Comparison of ENCODE assay signal across 19 cellular contexts in the genomic region with DNA sequence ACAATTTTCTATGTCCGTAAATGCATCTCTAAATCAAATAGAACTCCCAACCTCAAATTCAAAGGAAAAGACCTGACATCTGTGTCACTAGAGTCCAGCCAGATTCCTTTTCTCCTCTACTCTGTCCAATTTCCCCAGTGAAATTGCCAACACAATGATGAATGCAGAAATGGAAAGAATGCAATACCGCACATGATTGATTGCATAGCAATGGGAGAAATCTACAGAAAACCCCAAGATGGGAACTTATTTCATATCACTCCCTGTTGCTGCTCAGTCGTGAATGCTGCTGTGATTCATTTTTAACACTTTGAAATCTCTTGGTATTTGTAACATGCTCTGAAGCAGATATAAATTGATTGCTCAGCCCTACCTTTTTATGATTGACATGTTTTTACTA.
DNase-seq lines count a peak whose midpoint lies in the region; ATAC-seq, FAIRE-seq and TF ChIP-seq lines count a peak whose summit lies in the region.
"Had no signal": no experiment of that assay in that cellular context is flagged by ENCODE, and none has a peak within 500 bp of the region (broad histone marks: within the 10 kb centered on the region; RNA-seq: fewer than 3 reads in every experiment).

No MANE protein-coding gene starts in this region.

- intact Hi-C loops in HepG2 (cut with micrococcal nuclease; ENCODE audit: unreplicated experiment): no loop called here

- H3K36me3 ChIP-seq in brain microvascular endothelial cell (replicated peaks): no peaks in the 10 kb centered on the region
- H3K36me3 ChIP-seq in HepG2 (replicated peaks in 1 of 2; ENCODE audit: control insufficient read depth in 1 of 2, insufficient read depth in 2 of 2, low read length in 2 of 2): no peaks in the 10 kb centered on the region
- H3K36me3 ChIP-seq: BLaER1, MG63 had no signal

- in situ Hi-C loops in brain microvascular endothelial cell (cut with HindIII; ENCODE audit: low pct_ligation_motif_present, low sequenced_read_pairs): no loop called here
- in situ Hi-C loops in HepG2 (cut with HindIII; ENCODE audit: extremely low pct_ligation_motif_present, low pct_unique_long_range_greater_than_20kb): no loop called here

- WGBS in HepG2 (ENCODE audit: low lambda C conversion rate): 2% methylated on average over 3 of the region's 3 CpGs

- H3K79me2 ChIP-seq in HepG2 (ENCODE audit: insufficient read depth, low read length): no peaks in the 10 kb centered on the region

- POLR2A ChIA-PET in HepG2 (lab: Yijun Ruan, JAX): no interaction called here

- TF ChIP-seq EP300 in HepG2 (IDR thresholded peaks at IDR 0.05; ENCODE audit: low read depth in 2 of 2, low read length in 2 of 2) (no peak), HepG2 (CRISPR knock-in tag; IDR thresholded peaks at IDR 0.05; ENCODE audit: borderline replicate concordance) (no peak)

- H3K4me1 ChIP-seq in HepG2 (ENCODE audit: insufficient read depth, low read length): no peaks in the 10 kb centered on the region
- H3K4me1 ChIP-seq: BLaER1 had no signal

- ATAC-seq in stimulated activated naive CD8-positive, alpha-beta T cell treated with anti-CD3 and anti-CD28 coated beads, Interleukin-15, Interleukin-2, amounts not matched to agents 100 U/mL and 50 U/mL, for 24 hours: no peak
- no peak for ATAC-seq in HepG2
- ATAC-seq: CD8-positive, alpha-beta T cell; GM12878 had no signal

- H3K9me3 ChIP-seq in HepG2 (ENCODE audit: low read length): peaks cover 34% of the 10 kb centered on the region; the same call in 1 of the 2 replicates
- H3K9me3 ChIP-seq: BLaER1, MG63 had no signal

- DNase-seq in GM03348 (ENCODE audit: low spot score) (peak; percentile 46), NCI-H226 (peak; percentile 64), brain microvascular endothelial cell (peak; percentile 5), erythroblast (lab: John Stamatoyannopoulos, UW) (no peak), HepG2 (ENCODE audit: low spot score) (no peak), NCI-H2227 treated with DMSO at 0.1 percent for 48 hours (lab: John Stamatoyannopoulos, UW) (no peak)
- DNase-seq in stimulated activated naive CD8-positive, alpha-beta T cell treated with anti-CD3 and anti-CD28 coated beads, Interleukin-15, Interleukin-2, amounts not matched to agents 100 U/mL and 50 U/mL, for 24 hours: no peak
- DNase-seq: CD8-positive, alpha-beta T cell; DMS79; H9; MG63; NCI-H1092; NCI-H146; NCI-H2081 treated with DMSO at 0.1 percent for 48 hours; NCI-H524 treated with DMSO at 0.1 percent for 48 hours had no signal

- H2AFZ ChIP-seq in HepG2 (ENCODE audit: low read length): no peak overlapping the region

- H3K4me3 ChIP-seq in brain microvascular endothelial cell (ENCODE audit: low read depth, low read length): no peak overlapping the region
- no peak overlapping the region for H3K4me3 ChIP-seq in HepG2 (replicated peaks in 1 of 3; ENCODE audit: insufficient read depth in 1 of 3, low read depth in 2 of 3, low read length in 3 of 3)
- H3K4me3 ChIP-seq: BLaER1, GM12878, MG63 had no signal

- TF ChIP-seq CTCF in brain microvascular endothelial cell (IDR thresholded peaks at IDR 0.05; ENCODE audit: low read depth, low read length, missing control alignments) (no peak), HepG2 (CRISPR knock-in tag; IDR thresholded peaks at IDR 0.05) (no peak)

- no peak for TF ChIP-seq RAD21 in HepG2 (CRISPR knock-in tag; IDR thresholded peaks at IDR 0.05)

- H4K20me1 ChIP-seq in HepG2 (ENCODE audit: insufficient read depth, low read length): no peaks in the 10 kb centered on the region
- H4K20me1 ChIP-seq: BLaER1 had no signal

- no peak for FAIRE-seq in HepG2 (lab: Jason Lieb, UNC)
- FAIRE-seq: G401.6, GM12878 had no signal

- no peak overlapping the region for H3K4me2 ChIP-seq in HepG2 (ENCODE audit: low read depth, low read length)
- H3K4me2 ChIP-seq: BLaER1, KMS-11 had no signal

- TF ChIP-seq POLR2A in erythroblast (IDR thresholded peaks at IDR 0.05; ENCODE audit: low read length): no peak
- TF ChIP-seq POLR2A in HepG2 (IDR thresholded peaks at IDR 0.05; ENCODE audit: insufficient read depth in 1 of 2, low read depth in 2 of 2, low read length in 2 of 2): no peak

- no peak overlapping the region for H3K9ac ChIP-seq in HepG2 (ENCODE audit: insufficient read depth, low read depth, low read length)
- H3K9ac ChIP-seq: BLaER1, KMS-11 had no signal

- BruUV-seq in HepG2 (replicated peaks; lab: Mats Ljungman, UMichigan): no TSS peak

- no peak overlapping the region for H3K27ac ChIP-seq in brain microvascular endothelial cell
- H3K27ac ChIP-seq in HepG2 (ENCODE audit: extremely low read length, insufficient read depth, low read length): no peak overlapping the region
- H3K27ac ChIP-seq: BLaER1, KMS-11 had no signal

- H3K27me3 ChIP-seq in brain microvascular endothelial cell (replicated peaks) (no peaks in the 10 kb centered on the region), HepG2 (ENCODE audit: control insufficient read depth in 1 of 2, insufficient read depth in 2 of 2, low read length in 2 of 2) (no peaks in the 10 kb centered on the region)
- H3K27me3 ChIP-seq: BLaER1, MG63 had no signal

- CTCF ChIA-PET in HepG2 (lab: Yijun Ruan, JAX; ENCODE audit: low intra/inter-chr PET ratio, low total read pairs): no interaction called here

TF ChIP-seq in HepG2, 621 proteins besides CTCF, POLR2A, EP300 and RAD21:
- TF ChIP-seq REPIN1 (CRISPR knock-in tag; IDR thresholded peaks at IDR 0.05; ENCODE audit: borderline replicate concordance, low read depth) (no peak), MZF1 (CRISPR knock-in tag; IDR thresholded peaks at IDR 0.05; ENCODE audit: borderline replicate concordance) (no peak), REXO4 (CRISPR knock-in tag; IDR thresholded peaks at IDR 0.05; ENCODE audit: borderline replicate concordance) (no peak), MYNN (CRISPR knock-in tag; IDR thresholded peaks at IDR 0.05; ENCODE audit: low read depth) (no peak), IKZF4 (CRISPR knock-in tag; IDR thresholded peaks at IDR 0.05; ENCODE audit: borderline replicate concordance, low read depth, not compliant biosample characterization) (no peak), ZNF143 (CRISPR knock-in tag; IDR thresholded peaks at IDR 0.05) (no peak)
- TF ChIP-seq, protein P1, sequence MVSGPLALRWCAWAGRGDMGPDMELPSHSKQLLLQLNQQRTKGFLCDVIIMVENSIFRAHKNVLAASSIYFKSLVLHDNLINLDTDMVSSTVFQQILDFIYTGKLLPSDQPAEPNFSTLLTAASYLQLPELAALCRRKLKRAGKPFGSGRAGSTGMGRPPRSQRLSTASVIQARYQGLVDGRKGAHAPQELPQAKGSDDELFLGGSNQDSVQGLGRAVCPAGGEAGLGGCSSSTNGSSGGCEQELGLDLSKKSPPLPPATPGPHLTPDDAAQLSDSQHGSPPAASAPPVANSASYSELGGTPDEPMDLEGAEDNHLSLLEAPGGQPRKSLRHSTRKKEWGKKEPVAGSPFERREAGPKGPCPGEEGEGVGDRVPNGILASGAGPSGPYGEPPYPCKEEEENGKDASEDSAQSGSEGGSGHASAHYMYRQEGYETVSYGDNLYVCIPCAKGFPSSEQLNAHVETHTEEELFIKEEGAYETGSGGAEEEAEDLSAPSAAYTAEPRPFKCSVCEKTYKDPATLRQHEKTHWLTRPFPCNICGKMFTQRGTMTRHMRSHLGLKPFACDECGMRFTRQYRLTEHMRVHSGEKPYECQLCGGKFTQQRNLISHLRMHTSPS (CRISPR knock-in tag; IDR thresholded peaks at IDR 0.05; ENCODE audit: low read depth): no peak
- TF ChIP-seq, protein P2, sequence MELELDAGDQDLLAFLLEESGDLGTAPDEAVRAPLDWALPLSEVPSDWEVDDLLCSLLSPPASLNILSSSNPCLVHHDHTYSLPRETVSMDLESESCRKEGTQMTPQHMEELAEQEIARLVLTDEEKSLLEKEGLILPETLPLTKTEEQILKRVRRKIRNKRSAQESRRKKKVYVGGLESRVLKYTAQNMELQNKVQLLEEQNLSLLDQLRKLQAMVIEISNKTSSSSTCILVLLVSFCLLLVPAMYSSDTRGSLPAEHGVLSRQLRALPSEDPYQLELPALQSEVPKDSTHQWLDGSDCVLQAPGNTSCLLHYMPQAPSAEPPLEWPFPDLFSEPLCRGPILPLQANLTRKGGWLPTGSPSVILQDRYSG (CRISPR knock-in tag; IDR thresholded peaks at IDR 0.05): no peak
- TF ChIP-seq, protein P3, sequence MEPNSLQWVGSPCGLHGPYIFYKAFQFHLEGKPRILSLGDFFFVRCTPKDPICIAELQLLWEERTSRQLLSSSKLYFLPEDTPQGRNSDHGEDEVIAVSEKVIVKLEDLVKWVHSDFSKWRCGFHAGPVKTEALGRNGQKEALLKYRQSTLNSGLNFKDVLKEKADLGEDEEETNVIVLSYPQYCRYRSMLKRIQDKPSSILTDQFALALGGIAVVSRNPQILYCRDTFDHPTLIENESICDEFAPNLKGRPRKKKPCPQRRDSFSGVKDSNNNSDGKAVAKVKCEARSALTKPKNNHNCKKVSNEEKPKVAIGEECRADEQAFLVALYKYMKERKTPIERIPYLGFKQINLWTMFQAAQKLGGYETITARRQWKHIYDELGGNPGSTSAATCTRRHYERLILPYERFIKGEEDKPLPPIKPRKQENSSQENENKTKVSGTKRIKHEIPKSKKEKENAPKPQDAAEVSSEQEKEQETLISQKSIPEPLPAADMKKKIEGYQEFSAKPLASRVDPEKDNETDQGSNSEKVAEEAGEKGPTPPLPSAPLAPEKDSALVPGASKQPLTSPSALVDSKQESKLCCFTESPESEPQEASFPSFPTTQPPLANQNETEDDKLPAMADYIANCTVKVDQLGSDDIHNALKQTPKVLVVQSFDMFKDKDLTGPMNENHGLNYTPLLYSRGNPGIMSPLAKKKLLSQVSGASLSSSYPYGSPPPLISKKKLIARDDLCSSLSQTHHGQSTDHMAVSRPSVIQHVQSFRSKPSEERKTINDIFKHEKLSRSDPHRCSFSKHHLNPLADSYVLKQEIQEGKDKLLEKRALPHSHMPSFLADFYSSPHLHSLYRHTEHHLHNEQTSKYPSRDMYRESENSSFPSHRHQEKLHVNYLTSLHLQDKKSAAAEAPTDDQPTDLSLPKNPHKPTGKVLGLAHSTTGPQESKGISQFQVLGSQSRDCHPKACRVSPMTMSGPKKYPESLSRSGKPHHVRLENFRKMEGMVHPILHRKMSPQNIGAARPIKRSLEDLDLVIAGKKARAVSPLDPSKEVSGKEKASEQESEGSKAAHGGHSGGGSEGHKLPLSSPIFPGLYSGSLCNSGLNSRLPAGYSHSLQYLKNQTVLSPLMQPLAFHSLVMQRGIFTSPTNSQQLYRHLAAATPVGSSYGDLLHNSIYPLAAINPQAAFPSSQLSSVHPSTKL (CRISPR knock-in tag; IDR thresholded peaks at IDR 0.05): no peak

Comparison
In these comparisons a context has a peak if more than half of its experiments do, and no peak if none do; other contexts are left out.
1. DNase-seq: peak in GM03348 (single experiment), NCI-H226 (single experiment) and brain microvascular endothelial cell (single experiment); none in stimulated activated naive CD8-positive, alpha-beta T cell treated with anti-CD3 and anti-CD28 coated beads, Interleukin-15, Interleukin-2, amounts not matched to agents 100 U/mL and 50 U/mL, for 24 hours (single experiment), erythroblast (0 of 2), HepG2 (single experiment) and NCI-H2227 treated with DMSO at 0.1 percent for 48 hours (single experiment).